19 cellular contexts compared by ENCODE assay signal in the genomic region with DNA sequence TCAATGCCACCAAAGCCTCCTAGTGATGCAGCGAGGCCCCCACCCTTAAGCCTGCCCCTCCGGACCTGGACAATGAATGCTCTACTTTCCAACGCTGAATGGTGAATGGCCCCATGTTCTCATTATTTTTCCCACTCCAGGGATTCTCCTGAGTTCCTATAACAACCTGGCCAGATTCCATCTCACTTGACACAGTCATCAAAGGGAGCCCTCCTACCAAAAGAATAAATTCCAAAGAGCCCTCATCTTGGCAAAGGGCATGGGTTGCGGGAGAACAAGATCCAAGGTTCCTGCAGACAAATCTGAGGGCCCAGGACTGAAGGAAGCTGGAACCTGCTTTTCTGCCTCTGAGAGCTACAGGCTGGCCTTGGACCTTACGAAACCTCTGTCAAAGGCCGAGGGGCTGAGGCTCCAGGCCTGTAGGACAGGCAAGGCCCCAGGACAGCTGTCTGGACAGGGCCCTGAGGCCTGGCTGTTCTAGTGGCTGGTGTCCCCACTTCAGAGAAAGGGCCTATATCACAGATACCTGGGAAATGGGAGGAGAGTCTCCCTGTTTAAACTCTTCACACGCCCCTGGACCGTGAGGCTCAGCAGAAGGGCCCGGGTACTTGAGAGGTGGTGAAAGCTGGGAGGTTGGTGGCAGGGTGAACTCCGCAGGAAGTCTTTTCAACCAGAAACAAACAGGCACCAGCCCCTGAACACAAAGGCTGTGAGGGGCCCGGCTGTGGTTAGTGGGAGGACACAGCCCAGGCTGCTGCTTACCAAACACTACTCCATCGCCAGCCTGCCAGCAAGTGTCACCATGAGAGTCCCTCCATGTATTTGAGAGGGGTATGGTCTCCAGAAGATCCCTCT. TPM values are rescaled to one million over a fixed set of nuclear protein-coding genes. Genes with fewer than 3 reads are reported as not detected.
DNase-seq lines count a peak whose midpoint lies in the region; ATAC-seq, FAIRE-seq and TF ChIP-seq lines count a peak whose summit lies in the region.
"Had no signal": no experiment of that assay in that cellular context is flagged by ENCODE, and none has a peak within 500 bp of the region (broad histone marks: within the 10 kb centered on the region; RNA-seq: fewer than 3 reads in every experiment).

No MANE protein-coding gene starts in this region.

- CTCF ChIA-PET in HepG2 (lab: Yijun Ruan, JAX; ENCODE audit: low intra/inter-chr PET ratio, low total read pairs): no interaction called here
- CTCF ChIA-PET in activated naive CD4-positive, alpha-beta T cell treated with anti-CD3 and anti-CD28 coated beads for 36 hours (lab: Charles Lee): interaction anchor here (1.2 kb wide), 1 partner anchor 41 kb away, joined by 4 read pairs; no protein-coding TSS in a partner anchor

- H4K20me1 ChIP-seq in HepG2 (ENCODE audit: insufficient read depth, low read length): no peaks in the 10 kb centered on the region

- H3K27me3 ChIP-seq in adrenal gland: no peaks in the 10 kb centered on the region
- H3K27me3 ChIP-seq in HepG2 (ENCODE audit: control insufficient read depth in 1 of 2, insufficient read depth in 2 of 2, low read length in 2 of 2): no peaks in the 10 kb centered on the region
- no peaks in the 10 kb centered on the region for H3K27me3 ChIP-seq in upper lobe of right lung
- H3K27me3 ChIP-seq: gastrocnemius medialis, SJCRH30 had no signal

- intact Hi-C loops in adrenal gland (cut with DNase I): no loop called here
- intact Hi-C loops in HepG2 (cut with micrococcal nuclease; ENCODE audit: unreplicated experiment): no loop called here
- intact Hi-C loops in upper lobe of right lung (cut with DNase I): no loop called here
- intact Hi-C loops in activated naive CD4-positive, alpha-beta T cell treated with anti-CD3 and anti-CD28 coated beads for 36 hours (cut with micrococcal nuclease): no loop called here

- BruUV-seq in HepG2 (replicated peaks; lab: Mats Ljungman, UMichigan): no TSS peak

- no peaks in the 10 kb centered on the region for H3K27me3 Mint-ChIP-seq in activated naive CD8-positive, alpha-beta T cell treated with anti-CD3 and anti-CD28 coated beads, Interleukin-2, amount 10 ng/mL, durations not matched to agents 7 days and 5 days
- H3K27me3 Mint-ChIP-seq in activated naive CD8-positive, alpha-beta T cell treated with anti-CD3 and anti-CD28 coated beads, Interleukin-2, amount 50 U/mL, for 24 hours: no peaks in the 10 kb centered on the region
- H3K27me3 Mint-ChIP-seq in activated naive CD4-positive, alpha-beta T cell treated with anti-CD3 and anti-CD28 coated beads for 36 hours (ENCODE audit: low read depth): no peaks in the 10 kb centered on the region
- H3K27me3 Mint-ChIP-seq: activated naive CD4-positive, alpha-beta T cell treated with anti-CD3 and anti-CD28 coated beads, Interleukin-2, amount 50 U/mL, for 24 hours; IgD-negative memory B cell had no signal

- H3K4me1 ChIP-seq in adrenal gland (replicated peaks in 1 of 2) (peaks cover 0 to 3% of the 10 kb centered on the region in 2 donors), HepG2 (ENCODE audit: insufficient read depth, low read length) (peaks cover 45% of the 10 kb centered on the region), upper lobe of right lung (no peaks in the 10 kb centered on the region)
- H3K4me1 ChIP-seq: gastrocnemius medialis, SJCRH30 had no signal

- peak overlapping the region; percentile 83 for H3K27ac Mint-ChIP-seq in activated naive CD8-positive, alpha-beta T cell treated with anti-CD3 and anti-CD28 coated beads, Interleukin-2, amount 10 ng/mL, durations not matched to agents 7 days and 5 days
- H3K27ac Mint-ChIP-seq in activated naive CD8-positive, alpha-beta T cell treated with anti-CD3 and anti-CD28 coated beads, Interleukin-2, amount 50 U/mL, for 24 hours: no peak overlapping the region
- H3K27ac Mint-ChIP-seq in activated naive CD4-positive, alpha-beta T cell treated with anti-CD3 and anti-CD28 coated beads for 36 hours: no peak overlapping the region
- H3K27ac Mint-ChIP-seq: activated naive CD4-positive, alpha-beta T cell treated with anti-CD3 and anti-CD28 coated beads, Interleukin-2, amount 50 U/mL, for 24 hours; IgD-negative memory B cell had no signal

- H3K4me2 ChIP-seq in HepG2 (ENCODE audit: low read depth, low read length): peak overlapping the region; percentile 49

- H2AFZ ChIP-seq in HepG2 (ENCODE audit: low read length): no peak overlapping the region

- peak; percentile 32 for FAIRE-seq in HepG2 (lab: Jason Lieb, UNC)

- H3K9me3 Mint-ChIP-seq in activated naive CD8-positive, alpha-beta T cell treated with anti-CD3 and anti-CD28 coated beads, Interleukin-2, amount 10 ng/mL, durations not matched to agents 7 days and 5 days: no peaks in the 10 kb centered on the region
- H3K9me3 Mint-ChIP-seq in activated naive CD8-positive, alpha-beta T cell treated with anti-CD3 and anti-CD28 coated beads, Interleukin-2, amount 50 U/mL, for 24 hours: no peaks in the 10 kb centered on the region
- no peaks in the 10 kb centered on the region for H3K9me3 Mint-ChIP-seq in activated naive CD4-positive, alpha-beta T cell treated with anti-CD3 and anti-CD28 coated beads for 36 hours
- H3K9me3 Mint-ChIP-seq: activated naive CD4-positive, alpha-beta T cell treated with anti-CD3 and anti-CD28 coated beads, Interleukin-2, amount 50 U/mL, for 24 hours had no signal

- H3K4me3 ChIP-seq in adrenal gland: no peak overlapping the region
- H3K4me3 ChIP-seq in HepG2 (replicated peaks in 1 of 3; ENCODE audit: insufficient read depth in 1 of 3, low read depth in 2 of 3, low read length in 3 of 3): 0 out of 6 replicates have a peak overlapping the region, but pooled peaks of 1 of the 3 experiments have one; percentile 17
- no peak overlapping the region for H3K4me3 ChIP-seq in upper lobe of right lung
- H3K4me3 ChIP-seq: gastrocnemius medialis, SJCRH30 had no signal

- TF ChIP-seq RAD21 in HepG2 (CRISPR knock-in tag; IDR thresholded peaks at IDR 0.05): peak; percentile 33; the same call in 1 of the 2 replicates

- in situ Hi-C loops in HepG2 (cut with HindIII; ENCODE audit: extremely low pct_ligation_motif_present, low pct_unique_long_range_greater_than_20kb): no loop called here

- H3K79me2 ChIP-seq in HepG2 (ENCODE audit: insufficient read depth, low read length): peaks cover 3% of the 10 kb centered on the region

- peak; percentile 35 for DNase-seq in activated naive CD8-positive, alpha-beta T cell treated with anti-CD3 and anti-CD28 coated beads, Interleukin-2, amount 10 ng/mL, durations not matched to agents 7 days and 5 days
- DNase-seq in activated naive CD8-positive, alpha-beta T cell treated with anti-CD3 and anti-CD28 coated beads, Interleukin-2, amount 50 U/mL, for 24 hours: no peak
- DNase-seq in adrenal gland (peak in 6 of 7 donors; percentile 25 to 70 (median 52)), HepG2 (ENCODE audit: low spot score) (peak; percentile 61), upper lobe of right lung (no peak), glomerular visceral epithelial cell (ENCODE audit: extremely low spot score) (no peak), iPS-NIHi7 (ENCODE audit: extremely low spot score) (no peak)
- DNase-seq in activated naive CD4-positive, alpha-beta T cell treated with anti-CD3 and anti-CD28 coated beads for 36 hours: no peak
- DNase-seq: ACHN; activated CD4-positive, alpha-beta T cell treated with anti-CD3 and anti-CD28 coated beads for 1 hour; gastrocnemius medialis; GF-D8; NCI-H1105; occipital lobe; OCI-M1; SJCRH30 had no signal

- H3K4me3 Mint-ChIP-seq in activated naive CD8-positive, alpha-beta T cell treated with anti-CD3 and anti-CD28 coated beads, Interleukin-2, amount 10 ng/mL, durations not matched to agents 7 days and 5 days: no peak overlapping the region
- H3K4me3 Mint-ChIP-seq in activated naive CD8-positive, alpha-beta T cell treated with anti-CD3 and anti-CD28 coated beads, Interleukin-2, amount 50 U/mL, for 24 hours: no peak overlapping the region
- H3K4me3 Mint-ChIP-seq in activated naive CD4-positive, alpha-beta T cell treated with anti-CD3 and anti-CD28 coated beads for 36 hours: no peak overlapping the region
- H3K4me3 Mint-ChIP-seq: activated naive CD4-positive, alpha-beta T cell treated with anti-CD3 and anti-CD28 coated beads, Interleukin-2, amount 50 U/mL, for 24 hours; IgD-negative memory B cell had no signal

- ATAC-seq in activated naive CD8-positive, alpha-beta T cell treated with anti-CD3 and anti-CD28 coated beads, Interleukin-2, amount 10 ng/mL, durations not matched to agents 7 days and 5 days (ENCODE audit: low read depth): peak; percentile 76
- no peak for ATAC-seq in activated naive CD8-positive, alpha-beta T cell treated with anti-CD3 and anti-CD28 coated beads, Interleukin-2, amount 50 U/mL, for 24 hours
- ATAC-seq in HepG2 (peak; percentile 96), upper lobe of right lung (peak; percentile 42)
- ATAC-seq: gastrocnemius medialis had no signal

- WGBS in adrenal gland, 4 donors: 79 to 86% (median 82%) methylated on average over 10 to 12 of the region's 12 CpGs
- 63% methylated on average over 11 of the region's 12 CpGs for WGBS in HepG2 (ENCODE audit: low lambda C conversion rate)

- H3K36me3 ChIP-seq in adrenal gland (replicated peaks in 1 of 2) (peaks cover 0 to 11% of the 10 kb centered on the region in 2 donors), HepG2 (replicated peaks in 1 of 2; ENCODE audit: control insufficient read depth in 1 of 2, insufficient read depth in 2 of 2, low read length in 2 of 2) (peaks cover 5 to 13% of the 10 kb centered on the region in 2 experiments; a peak in 3 of 5 replicates), upper lobe of right lung (no peaks in the 10 kb centered on the region)
- H3K36me3 ChIP-seq: SJCRH30 had no signal

- no peak for TF ChIP-seq CTCF in adrenal gland (IDR thresholded peaks at IDR 0.05)
- TF ChIP-seq CTCF in HepG2 (CRISPR knock-in tag; IDR thresholded peaks at IDR 0.05): no peak
- no peak for TF ChIP-seq CTCF in upper lobe of right lung (IDR thresholded peaks at IDR 0.05)

- TF ChIP-seq EP300 in HepG2 (IDR thresholded peaks at IDR 0.05; ENCODE audit: low read depth in 2 of 2, low read length in 2 of 2) (no peak), HepG2 (CRISPR knock-in tag; IDR thresholded peaks at IDR 0.05; ENCODE audit: borderline replicate concordance) (no peak)

- no peak for TF ChIP-seq POLR2A in adrenal gland (IDR thresholded peaks at IDR 0.05)
- TF ChIP-seq POLR2A in HepG2 (IDR thresholded peaks at IDR 0.05; ENCODE audit: insufficient read depth in 1 of 2, low read depth in 2 of 2, low read length in 2 of 2): no peak

- H3K9ac ChIP-seq in HepG2 (ENCODE audit: insufficient read depth, low read depth, low read length): peak overlapping the region; percentile 55

- H3K36me3 Mint-ChIP-seq in activated naive CD8-positive, alpha-beta T cell treated with anti-CD3 and anti-CD28 coated beads, Interleukin-2, amount 10 ng/mL, durations not matched to agents 7 days and 5 days: peaks cover 2% of the 10 kb centered on the region
- no peaks in the 10 kb centered on the region for H3K36me3 Mint-ChIP-seq in activated naive CD8-positive, alpha-beta T cell treated with anti-CD3 and anti-CD28 coated beads, Interleukin-2, amount 50 U/mL, for 24 hours (ENCODE audit: low read depth)
- H3K36me3 Mint-ChIP-seq in activated naive CD4-positive, alpha-beta T cell treated with anti-CD3 and anti-CD28 coated beads for 36 hours (ENCODE audit: low read depth): no peaks in the 10 kb centered on the region
- H3K36me3 Mint-ChIP-seq: activated naive CD4-positive, alpha-beta T cell treated with anti-CD3 and anti-CD28 coated beads, Interleukin-2, amount 50 U/mL, for 24 hours had no signal

- H3K4me1 Mint-ChIP-seq in activated naive CD8-positive, alpha-beta T cell treated with anti-CD3 and anti-CD28 coated beads, Interleukin-2, amount 10 ng/mL, durations not matched to agents 7 days and 5 days: peaks cover 6% of the 10 kb centered on the region
- H3K4me1 Mint-ChIP-seq in activated naive CD8-positive, alpha-beta T cell treated with anti-CD3 and anti-CD28 coated beads, Interleukin-2, amount 50 U/mL, for 24 hours: no peaks in the 10 kb centered on the region
- no peaks in the 10 kb centered on the region for H3K4me1 Mint-ChIP-seq in activated naive CD4-positive, alpha-beta T cell treated with anti-CD3 and anti-CD28 coated beads for 36 hours (ENCODE audit: low read depth)
- H3K4me1 Mint-ChIP-seq: activated naive CD4-positive, alpha-beta T cell treated with anti-CD3 and anti-CD28 coated beads, Interleukin-2, amount 50 U/mL, for 24 hours; IgD-negative memory B cell had no signal

- no peaks in the 10 kb centered on the region for H3K9me3 ChIP-seq in adrenal gland (replicated peaks in 1 of 3)
- H3K9me3 ChIP-seq in HepG2 (ENCODE audit: low read length): no peaks in the 10 kb centered on the region
- H3K9me3 ChIP-seq in upper lobe of right lung: no peaks in the 10 kb centered on the region
- H3K9me3 ChIP-seq: gastrocnemius medialis, SJCRH30 had no signal

- POLR2A ChIA-PET in activated naive CD8-positive, alpha-beta T cell treated with anti-CD3 and anti-CD28 coated beads, Interleukin-2, amount 10 ng/mL, durations not matched to agents 7 days and 5 days (lab: Charles Lee): interaction anchor here (0.6 kb wide), 1 partner anchor 731 kb away, joined by 3 read pairs; no protein-coding TSS in a partner anchor
- POLR2A ChIA-PET in HepG2 (lab: Yijun Ruan, JAX): interaction anchor here (0.9 to 2.3 kb wide), 9 partner anchors 8 to 166 kb away, joined by 3 to 25 read pairs (median 3); partner anchors contain the start of gene SFXN5

- H3K27ac ChIP-seq in adrenal gland: peak overlapping the region in 4 of 5 donors; percentile 26 to 63 (median 48)
- peak overlapping the region; percentile 75 for H3K27ac ChIP-seq in HepG2 (ENCODE audit: extremely low read length, insufficient read depth, low read length)
- no peak overlapping the region for H3K27ac ChIP-seq in upper lobe of right lung
- H3K27ac ChIP-seq: epithelial cell of prostate, gastrocnemius medialis, SJCRH30 had no signal

RNA-seq across cellular contexts. Expression of gene SFXN5, which starts 27.3 kb away (rescaled TPM):
- total RNA-seq in activated naive CD8-positive, alpha-beta T cell treated with anti-CD3 and anti-CD28 coated beads, Interleukin-2, amount 10 ng/mL, durations not matched to agents 7 days and 5 days: 10 to 100 TPM; 11.9 to 13.3 TPM
- 10 to 100 TPM; 17.6 to 56.5 (median 36.5) TPM for total RNA-seq in adrenal gland
- 10 to 100 TPM; 12.2 to 34.2 (median 22.6) TPM for polyA plus RNA-seq in adrenal gland
- total RNA-seq in HepG2 (2016; rRNA removed; fragmentation: Illumina TruSeq; extraction: Trizol): 22.2 and 34.9 TPM in 2 replicates
- total RNA-seq in HepG2 (2016; cell fraction: cytosol; rRNA removed; fragmentation: Illumina TruSeq; extraction: Trizol; ENCODE audit: low read depth): 11.0 and 15.1 TPM in 2 replicates
- 21.1 and 36.4 TPM in 2 replicates for total RNA-seq in HepG2 (2016; cell fraction: insoluble cytoplasmic fraction; rRNA removed; fragmentation: Illumina TruSeq; extraction: Trizol)
- total RNA-seq in HepG2 (2016; cell fraction: membrane; rRNA removed; fragmentation: Illumina TruSeq; extraction: Trizol): 13.2 and 15.3 TPM in 2 replicates
- total RNA-seq in HepG2 (2016; cell fraction: nucleus; rRNA removed; fragmentation: Illumina TruSeq; extraction: Trizol): 42.2 and 47.8 TPM in 2 replicates
- 37.4 and 42.8 TPM in 2 replicates for polyA plus RNA-seq in HepG2 (2011; rRNA removed)
- 13.2 and 17.2 TPM in 2 replicates for polyA plus RNA-seq in HepG2 (2011; cell fraction: cytosol; rRNA removed)
- 139 and 168 TPM in 2 replicates for polyA plus RNA-seq in HepG2 (2011; cell fraction: nucleus; rRNA removed)
- polyA plus RNA-seq in HepG2 (2012): 18.2 and 24.8 TPM in 2 replicates
- polyA plus RNA-seq in HepG2 (2016; cell fraction: cytosol; fragmentation: Illumina TruSeq; extraction: Trizol; ENCODE audit: low read depth): 6.1 and 6.5 TPM in 2 replicates
- 23.9 and 25.9 TPM in 2 replicates for polyA plus RNA-seq in HepG2 (2016; cell fraction: insoluble cytoplasmic fraction; fragmentation: Illumina TruSeq; extraction: Trizol; ENCODE audit: low read depth)
- 8.0 and 9.0 TPM in 2 replicates for polyA plus RNA-seq in HepG2 (2016; cell fraction: membrane; fragmentation: Illumina TruSeq; extraction: Trizol; ENCODE audit: low read depth)
- polyA plus RNA-seq in HepG2 (2016; cell fraction: nucleus; fragmentation: Illumina TruSeq; extraction: Trizol; ENCODE audit: insufficient read depth, low read depth): 68.3 and 69.6 TPM in 2 replicates
- 36.5 and 73.0 TPM in 2 replicates for polyA minus RNA-seq in HepG2 (2011; rRNA and poly(A)+ RNA removed; ENCODE audit: low replicate concordance)
- polyA minus RNA-seq in HepG2 (2011; cell fraction: cytosol; rRNA and poly(A)+ RNA removed): 12.6 and 13.0 TPM in 2 replicates
- 49.6 and 54.8 TPM in 2 replicates for polyA minus RNA-seq in HepG2 (2011; cell fraction: nucleus; rRNA and poly(A)+ RNA removed)
- 13.1 TPM for total RNA-seq in upper lobe of right lung
- 1 to 10 TPM; 5.3 to 6.8 TPM for total RNA-seq in activated naive CD4-positive, alpha-beta T cell treated with anti-CD3 and anti-CD28 coated beads for 36 hours

Comparison
In these comparisons a context has a peak if more than half of its experiments do, and no peak if none do; other contexts are left out.
1. DNase-seq: peak in activated naive CD8-positive, alpha-beta T cell treated with anti-CD3 and anti-CD28 coated beads, Interleukin-2, amount 10 ng/mL, durations not matched to agents 7 days and 5 days (single experiment), adrenal gland (6 of 7) and HepG2 (single experiment); none in activated naive CD8-positive, alpha-beta T cell treated with anti-CD3 and anti-CD28 coated beads, Interleukin-2, amount 50 U/mL, for 24 hours (single experiment), upper lobe of right lung (single experiment), glomerular visceral epithelial cell (single experiment), iPS-NIHi7 (single experiment) and activated naive CD4-positive, alpha-beta T cell treated with anti-CD3 and anti-CD28 coated beads for 36 hours (single experiment).